20 cellular contexts compared by ENCODE assay signal in genomic region chr5:40356248-40356647, GRCh38.
DNase-seq lines count a peak whose midpoint lies in the region; ATAC-seq and TF ChIP-seq lines count a peak whose summit lies in the region.
"Had no signal": no experiment of that assay in that cellular context is flagged by ENCODE, and none has a peak within 500 bp of the region (broad histone marks: within the 10 kb centered on the region; RNA-seq: fewer than 3 reads in every experiment).

No MANE protein-coding gene starts in this region.

- peak; percentile 47 for ATAC-seq in omental fat pad (ENCODE audit: low FRiP score)
- no peak for ATAC-seq in HG03159 (IDR thresholded peaks at IDR 0.05; ENCODE audit: unreplicated experiment)

- H3K27ac ChIP-seq in HL-60 (replicated peaks) (peak overlapping the region; percentile 36), SJCRH30 (no peak overlapping the region)
- H3K27ac ChIP-seq: brain microvascular endothelial cell, gastrocnemius medialis, neural progenitor cell, PC-9, testis had no signal

- H3K27ac Mint-ChIP-seq in endothelial cell (ENCODE audit: unreplicated experiment): no peak overlapping the region
- H3K27ac Mint-ChIP-seq: activated naive CD8-positive, alpha-beta T cell treated with anti-CD3 and anti-CD28 coated beads for 36 hours; mesothelial cell of epicardium; neural progenitor cell had no signal

- no peaks in the 10 kb centered on the region for H3K9me3 Mint-ChIP-seq in endothelial cell (ENCODE audit: unreplicated experiment)
- H3K9me3 Mint-ChIP-seq: neural progenitor cell had no signal

- no peaks in the 10 kb centered on the region for H3K9me3 ChIP-seq in SJCRH30 (replicated peaks)
- H3K9me3 ChIP-seq: gastrocnemius medialis, SK-N-SH, testis had no signal

- TF ChIP-seq CTCF in HL-60 (IDR thresholded peaks at IDR 0.05; ENCODE audit: insufficient read depth, low read length): no peak
- TF ChIP-seq CTCF in omental fat pad (IDR thresholded peaks at IDR 0.05): no peak
- no peak for TF ChIP-seq CTCF in endothelial cell (IDR thresholded peaks at IDR 0.05; ENCODE audit: unreplicated experiment)

- H3K4me3 ChIP-seq in HL-60 (replicated peaks; ENCODE audit: insufficient read depth, low read length): no peak overlapping the region
- no peak overlapping the region for H3K4me3 ChIP-seq in SJCRH30
- H3K4me3 ChIP-seq: gastrocnemius medialis, neural progenitor cell, PC-9, testis had no signal

- H3K36me3 Mint-ChIP-seq in endothelial cell (ENCODE audit: low read depth, unreplicated experiment): no peaks in the 10 kb centered on the region
- H3K36me3 Mint-ChIP-seq: activated naive CD8-positive, alpha-beta T cell treated with anti-CD3 and anti-CD28 coated beads for 36 hours; neural progenitor cell had no signal

- H3K27me3 ChIP-seq in HL-60 (ENCODE audit: insufficient read depth, poor library complexity, severe bottlenecking) (no peaks in the 10 kb centered on the region), SJCRH30 (no peaks in the 10 kb centered on the region)
- H3K27me3 ChIP-seq: brain microvascular endothelial cell, gastrocnemius medialis, neural progenitor cell, testis had no signal

- no peaks in the 10 kb centered on the region for H3K4me1 Mint-ChIP-seq in endothelial cell (ENCODE audit: unreplicated experiment)
- H3K4me1 Mint-ChIP-seq: neural progenitor cell had no signal

- H3K4me3 Mint-ChIP-seq in endothelial cell (ENCODE audit: unreplicated experiment): no peak overlapping the region
- H3K4me3 Mint-ChIP-seq: activated naive CD8-positive, alpha-beta T cell treated with anti-CD3 and anti-CD28 coated beads for 36 hours; mesothelial cell of epicardium; neural progenitor cell had no signal

- H3K4me1 ChIP-seq in SJCRH30: no peaks in the 10 kb centered on the region
- H3K4me1 ChIP-seq: gastrocnemius medialis, neural progenitor cell, testis had no signal

- no peaks in the 10 kb centered on the region for H3K27me3 Mint-ChIP-seq in endothelial cell (ENCODE audit: unreplicated experiment)
- H3K27me3 Mint-ChIP-seq: activated naive CD8-positive, alpha-beta T cell treated with anti-CD3 and anti-CD28 coated beads for 36 hours; CD8-positive, alpha-beta memory T cell had no signal

- peak in 1 of 2 experiments; percentile 73 for DNase-seq in HL-60 (ENCODE audit: low read depth in 1 of 2, low spot score in 1 of 2)
- peak; percentile 87 for DNase-seq in NOMO-1 treated with dmso at 0.1 percent for 144 hours (lab: John Stamatoyannopoulos, UW; ENCODE audit: unreplicated experiment)
- peak; percentile 3 for DNase-seq in fibroblast of gingiva (ENCODE audit: low read depth)
- DNase-seq in omental fat pad (ENCODE audit: low spot score): no peak
- no peak for DNase-seq in endothelial cell (ENCODE audit: low spot score)
- DNase-seq in SJCRH30: no peak
- DNase-seq: activated naive CD8-positive, alpha-beta T cell treated with anti-CD3 and anti-CD28 coated beads for 36 hours; brain microvascular endothelial cell; CD8-positive, alpha-beta memory T cell; DND-41; gastrocnemius medialis; NCI-H1436; NCI-H2171; NCI-H526 treated with DMSO at 0.1 percent for 48 hours; PC-9; SK-N-SH; testis had no signal

- H3K36me3 ChIP-seq in SJCRH30: no peaks in the 10 kb centered on the region
- H3K36me3 ChIP-seq: brain microvascular endothelial cell, gastrocnemius medialis, neural progenitor cell had no signal

Comparison
In these comparisons a context has a peak if more than half of its experiments do, and no peak if none do; other contexts are left out.
1. DNase-seq: peak in NOMO-1 treated with dmso at 0.1 percent for 144 hours (single experiment) and fibroblast of gingiva (single experiment); none in omental fat pad (single experiment), endothelial cell (single experiment) and SJCRH30 (0 of 2).